In genomic region chr2:71143782-71144181, GRCh38 we compare ENCODE assay signal across 33 cellular contexts.
"Had no signal": no experiment of that assay in that cellular context is flagged by ENCODE, and none has a peak within 500 bp of the region (broad histone marks: within the 10 kb centered on the region; RNA-seq: fewer than 3 reads in every experiment).

No MANE protein-coding gene starts in this region.

- FAIRE-seq: bronchial epithelial cell had no signal

- H3K27ac Mint-ChIP-seq: activated CD4-positive, alpha-beta T cell treated with anti-CD3 and anti-CD28 coated beads for 36 hours; activated CD8-positive, alpha-beta memory T cell treated with anti-CD3 and anti-CD28 coated beads, Interleukin-2, amount 10 ng/mL, durations not matched to agents 7 days and 5 days; activated naive CD4-positive, alpha-beta T cell treated with anti-CD3 and anti-CD28 coated beads, Interleukin-2, amount 50 U/mL, for 24 hours; activated T-helper 2 cell treated with anti-CD3 and anti-CD28 coated beads, Interferon-gamma antibody, Interleukin-2, Interleukin-4, amounts not matched to agents 10 μg/mL and 5 μg/mL and 100 μg/mL, durations not matched to agents 14 hours and 24 hours and 36 hours; brain had no signal

- H3K9me3 Mint-ChIP-seq: activated CD4-positive, alpha-beta T cell treated with anti-CD3 and anti-CD28 coated beads, Interleukin-2, amount 10 ng/mL, durations not matched to agents 7 days and 5 days; activated naive CD4-positive, alpha-beta T cell treated with anti-CD3 and anti-CD28 coated beads, Interleukin-2, amount 50 U/mL, for 24 hours; activated T-helper 2 cell treated with anti-CD3 and anti-CD28 coated beads, Interferon-gamma antibody, Interleukin-2, Interleukin-4, amounts not matched to agents 10 μg/mL and 5 μg/mL and 100 μg/mL, durations not matched to agents 14 hours and 24 hours and 36 hours; brain had no signal

- H3K4me3 Mint-ChIP-seq: activated CD4-positive, alpha-beta T cell treated with anti-CD3 and anti-CD28 coated beads for 36 hours; activated CD4-positive, alpha-beta T cell treated with anti-CD3 and anti-CD28 coated beads, Interleukin-2, amount 10 ng/mL, durations not matched to agents 7 days and 5 days; activated CD8-positive, alpha-beta memory T cell treated with anti-CD3 and anti-CD28 coated beads, Interleukin-2, amount 10 ng/mL, durations not matched to agents 7 days and 5 days; activated naive CD4-positive, alpha-beta T cell treated with anti-CD3 and anti-CD28 coated beads, Interleukin-2, amount 50 U/mL, for 24 hours; brain had no signal

- H3K27me3 ChIP-seq: Peyer's patch had no signal

- H3K4me1 Mint-ChIP-seq: activated CD4-positive, alpha-beta T cell treated with anti-CD3 and anti-CD28 coated beads, Interleukin-2, amount 10 ng/mL, durations not matched to agents 7 days and 5 days; activated CD8-positive, alpha-beta memory T cell treated with anti-CD3 and anti-CD28 coated beads, Interleukin-2, amount 10 ng/mL, durations not matched to agents 7 days and 5 days; brain had no signal

- H3K27me3 Mint-ChIP-seq: activated CD4-positive, alpha-beta T cell treated with anti-CD3 and anti-CD28 coated beads for 36 hours; activated CD4-positive, alpha-beta T cell treated with anti-CD3 and anti-CD28 coated beads, Interleukin-2, amount 10 ng/mL, durations not matched to agents 7 days and 5 days; activated CD8-positive, alpha-beta memory T cell treated with anti-CD3 and anti-CD28 coated beads, Interleukin-2, amount 10 ng/mL, durations not matched to agents 7 days and 5 days; activated naive CD4-positive, alpha-beta T cell treated with anti-CD3 and anti-CD28 coated beads, Interleukin-2, amount 50 U/mL, for 24 hours; brain had no signal

- H3K9me3 ChIP-seq: Peyer's patch had no signal

- DNase-seq: activated CD4-positive, alpha-beta T cell treated with anti-CD3 and anti-CD28 coated beads for 36 hours; activated CD4-positive, alpha-beta T cell treated with anti-CD3 and anti-CD28 coated beads, Interleukin-2, amount 10 ng/mL, durations not matched to agents 7 days and 5 days; activated CD4-positive, alpha-beta T cell treated with anti-CD3 and anti-CD28 coated beads, Interleukin-2, amount 50 U/mL, for 48 hours; activated CD8-positive, alpha-beta memory T cell treated with anti-CD3 and anti-CD28 coated beads for 24 hours; activated CD8-positive, alpha-beta memory T cell treated with anti-CD3 and anti-CD28 coated beads, Interleukin-2, amount 10 ng/mL, durations not matched to agents 7 days and 5 days; activated CD8-positive, alpha-beta memory T cell treated with anti-CD3 and anti-CD28 coated beads, Interleukin-2, amount 50 U/mL, for 48 hours; activated gamma-delta T cell; activated naive CD4-positive, alpha-beta T cell treated with Interleukin-2 at 50 U/mL for 16 hours; anterior cingulate cortex; central memory CD4-positive, alpha-beta T cell; MM.1S; MV-4-11; NCI-H1092; NCI-H1436 treated with DMSO at 0.1 percent for 48 hours; NCI-H1694 treated with DMSO at 0.1 percent for 48 hours; NCI-H2029; NCI-H345; NCI-H510A; NCI-H526; NCI-H748 treated with DMSO at 0.1 percent for 48 hours; NK-92 treated with Interleukin-12 subunit alpha and Interleukin-12 subunit beta, amount 100 ng/mL, for 24 hours; PC-3; Peyer's patch; RPMI8226; SW 1271; T-helper 1 cell; T1000 had no signal

- H3K27ac ChIP-seq: KMS-11, Peyer's patch had no signal

- ATAC-seq: activated CD4-positive, alpha-beta T cell treated with anti-CD3 and anti-CD28 coated beads for 36 hours; activated CD4-positive, CD25-positive, alpha-beta regulatory T cell treated with anti-CD3 and anti-CD28 coated beads, Interleukin-2, amount 50 U/mL, for 24 hours; activated CD8-positive, alpha-beta memory T cell treated with anti-CD3 and anti-CD28 coated beads, Interleukin-2, amount 10 ng/mL, durations not matched to agents 7 days and 5 days; PC-3 had no signal

- H3K4me1 ChIP-seq: Peyer's patch had no signal

- H3K4me3 ChIP-seq: Peyer's patch had no signal
